Comparison of ENCODE assay signal across 25 cellular contexts in genomic region chr10:54342058-54342457, GRCh38.
DNase-seq lines count a peak whose midpoint lies in the region; ATAC-seq, FAIRE-seq and TF ChIP-seq lines count a peak whose summit lies in the region.
"Had no signal": no experiment of that assay in that cellular context is flagged by ENCODE, and none has a peak within 500 bp of the region (broad histone marks: within the 10 kb centered on the region; RNA-seq: fewer than 3 reads in every experiment).

No MANE protein-coding gene starts in this region.

- H3K36me3 ChIP-seq in K562 (ENCODE audit: control insufficient read depth, insufficient read depth, low read length) (no peaks in the 10 kb centered on the region), mesendoderm (ENCODE audit: control insufficient read depth, insufficient read depth, low read length) (no peaks in the 10 kb centered on the region)
- H3K36me3 ChIP-seq: BE2C, BLaER1 had no signal

- H3K56ac ChIP-seq in mesendoderm (ENCODE audit: low read length): no peak overlapping the region

- H3K9me1 ChIP-seq in K562 (ENCODE audit: control insufficient read depth, insufficient read depth, low read length): no peaks in the 10 kb centered on the region

- H3K27me3 ChIP-seq in K562 (ENCODE audit: control insufficient read depth in 2 of 2, insufficient read depth in 2 of 2, low read length in 2 of 2): no peaks in the 10 kb centered on the region
- no peaks in the 10 kb centered on the region for H3K27me3 ChIP-seq in mesendoderm (ENCODE audit: insufficient read depth, low read length, poor library complexity)
- H3K27me3 ChIP-seq: BE2C, BLaER1 had no signal

- no peak overlapping the region for H4K5ac ChIP-seq in mesendoderm (ENCODE audit: low read length)

- H2AFZ ChIP-seq in K562 (ENCODE audit: low read depth, low read length): no peak overlapping the region

- POLR2A ChIA-PET in A549 (lab: Yijun Ruan, JAX): no interaction called here
- POLR2A ChIA-PET in K562 (lab: Yijun Ruan, JAX): interaction anchor here (0.6 kb wide), 1 partner anchor 643 kb away, joined by 3 read pairs; no protein-coding TSS in a partner anchor

- H2BK15ac ChIP-seq in mesendoderm (replicated peaks; ENCODE audit: low read depth): no peak overlapping the region

- no peak overlapping the region for H3K23ac ChIP-seq in mesendoderm (ENCODE audit: low read length)

- H3K79me1 ChIP-seq in mesendoderm (ENCODE audit: low read length): no peaks in the 10 kb centered on the region

- intact Hi-C loops in K562 (cut with micrococcal nuclease): no loop called here

- 0% methylated on average over 2 of the region's 2 CpGs for WGBS in A549 (ENCODE audit: missing lambda C conversion rate)
- 0% methylated on average over 2 of the region's 2 CpGs for WGBS in K562 (ENCODE audit: insufficient coverage, low coverage, missing lambda C conversion rate)
- WGBS in mesendoderm (ENCODE audit: extremely low coverage, insufficient coverage, low lambda C conversion rate): no CpG with 5 or more reads among the region's 2 CpGs

- H3K79me2 ChIP-seq in K562 (ENCODE audit: control insufficient read depth, insufficient read depth, low read length) (no peaks in the 10 kb centered on the region), mesendoderm (ENCODE audit: control insufficient read depth, insufficient read depth, low read length) (no peaks in the 10 kb centered on the region)

- H3K18ac ChIP-seq in mesendoderm (ENCODE audit: low read length): no peak overlapping the region

- TF ChIP-seq EP300 in A549 (IDR thresholded peaks at IDR 0.05) (no peak), K562 (IDR thresholded peaks at IDR 0.05; ENCODE audit: low read length) (no peak)

- FAIRE-seq in A549 (lab: Jason Lieb, UNC): no peak
- no peak for FAIRE-seq in K562 (lab: Jason Lieb, UNC)
- FAIRE-seq: GM12878, GM12892, GM18507, GM19239 had no signal

- CTCF ChIA-PET in A549 (lab: Yijun Ruan, JAX) (no interaction called here), K562 (lab: Yijun Ruan, JAX; ENCODE audit: low intra/inter-chr PET ratio) (no interaction called here)

- TF ChIP-seq POLR2A in A549 (IDR thresholded peaks at IDR 0.05; ENCODE audit: low read length): no peak
- TF ChIP-seq POLR2A in K562 (conservative IDR thresholded peaks at IDR 0.05): no peak

- no peak for TF ChIP-seq CTCF in A549 (IDR thresholded peaks at IDR 0.05)
- no peak for TF ChIP-seq CTCF in K562 (IDR thresholded peaks at IDR 0.05 in 2 of 3, conservative IDR thresholded peaks at IDR 0.05 in 1 of 3; ENCODE audit: insufficient read depth in 2 of 3, low read depth in 1 of 3, low read length in 3 of 3)

- H3K4me1 ChIP-seq in A549 (no peaks in the 10 kb centered on the region), K562 (replicated peaks in 1 of 2; ENCODE audit: control insufficient read depth in 2 of 2, insufficient read depth in 2 of 2, low read length in 2 of 2) (no peaks in the 10 kb centered on the region), mesendoderm (ENCODE audit: control insufficient read depth, low read depth, low read length) (no peaks in the 10 kb centered on the region)
- H3K4me1 ChIP-seq: BE2C had no signal

- ATAC-seq in A549: no peak
- no peak for ATAC-seq in K562
- ATAC-seq in HG03095 (IDR thresholded peaks at IDR 0.05; ENCODE audit: unreplicated experiment): no peak
- no peak for ATAC-seq in GM18861 (IDR thresholded peaks at IDR 0.05; ENCODE audit: unreplicated experiment)
- ATAC-seq: GM12878 had no signal

- TF ChIP-seq RAD21 in A549 (conservative IDR thresholded peaks at IDR 0.05 in 1 of 2, IDR thresholded peaks at IDR 0.05 in 1 of 2) (no peak), K562 (CRISPR knock-in tag; conservative IDR thresholded peaks at IDR 0.05 in 1 of 2, IDR thresholded peaks at IDR 0.05 in 1 of 2) (no peak)

- H3K4ac ChIP-seq in mesendoderm (ENCODE audit: low read depth, low read length): no peak overlapping the region

- H3K9me3 ChIP-seq in A549 (0 out of 3 replicates have a peak, but pooled peaks cover 6% of the 10 kb centered on the region), K562 (replicated peaks; ENCODE audit: control insufficient read depth, insufficient read depth, low read depth, low read length) (peaks cover 2% of the 10 kb centered on the region; the same call in 1 of the 2 replicates)
- H3K9me3 ChIP-seq: BE2C had no signal

- no peak overlapping the region for H4K8ac ChIP-seq in mesendoderm (ENCODE audit: low read depth, low read length)

- no peak overlapping the region for H2BK5ac ChIP-seq in mesendoderm (ENCODE audit: low read length)

- H3K4me3 ChIP-seq in A549: no peak overlapping the region
- no peak overlapping the region for H3K4me3 ChIP-seq in K562
- no peak overlapping the region for H3K4me3 ChIP-seq in mesendoderm (ENCODE audit: low read length)
- H3K4me3 ChIP-seq: BLaER1, GM12878 had no signal

- no peak overlapping the region for H3K4me2 ChIP-seq in A549
- H3K4me2 ChIP-seq in K562 (ENCODE audit: insufficient read depth, low read length): no peak overlapping the region
- H3K4me2 ChIP-seq in mesendoderm (ENCODE audit: low read length): no peak overlapping the region
- H3K4me2 ChIP-seq: BLaER1 had no signal

- no peak overlapping the region for H2BK120ac ChIP-seq in mesendoderm (ENCODE audit: low read depth, low read length)

- DNase-seq in A549 (ENCODE audit: low read depth in 1 of 2, low spot score in 1 of 2): no peak
- no peak for DNase-seq in K562 (ENCODE audit: extremely low read depth in 1 of 4, low spot score in 3 of 4)
- DNase-seq in mesendoderm: peak; percentile 1
- DNase-seq: ACHN; BE2C; C1 segment of cervical spinal cord; CD4-positive, alpha-beta memory T cell; CD4-positive, CD25-positive, alpha-beta regulatory T cell; CD8-positive, alpha-beta memory T cell; COR-L47; DMS 273 treated with DMSO at 0.1 percent for 48 hours; DMS153; DMS53; DMS79; DND-41; EL; GDM1 had no signal

- H4K20me1 ChIP-seq in K562 (replicated peaks; ENCODE audit: control insufficient read depth, insufficient read depth, low read length): no peaks in the 10 kb centered on the region
- H4K20me1 ChIP-seq: BLaER1 had no signal

- H2AK5ac ChIP-seq in mesendoderm (ENCODE audit: low read length): no peak overlapping the region

- in situ Hi-C loops in K562 (cut with MboI): no loop called here

- BruUV-seq in K562 (replicated peaks; lab: Mats Ljungman, UMichigan): no TSS peak

- H3K9ac ChIP-seq in K562 (ENCODE audit: insufficient read depth in 1 of 2, low read depth in 2 of 2, low read length in 2 of 2) (no peak overlapping the region), mesendoderm (ENCODE audit: low read length) (no peak overlapping the region)
- H3K9ac ChIP-seq: BLaER1 had no signal

- H3K27ac ChIP-seq in A549 (no peak overlapping the region), K562 (ENCODE audit: extremely low read depth, low read depth, low read length) (no peak overlapping the region), mesendoderm (ENCODE audit: low read depth, low read length) (no peak overlapping the region)
- H3K27ac ChIP-seq: 22Rv1, BLaER1 had no signal

TF ChIP-seq in A549, 52 proteins besides CTCF, POLR2A, EP300 and RAD21:
- TF ChIP-seq ZFP36 (IDR thresholded peaks at IDR 0.05; ENCODE audit: borderline replicate concordance, partially characterized antibody): peak; percentile 49
- TF ChIP-seq HEYL (CRISPR knock-in tag; IDR thresholded peaks at IDR 0.05): no peak
TF ChIP-seq in A549: peak in this region for 1.

TF ChIP-seq in K562, 482 proteins besides CTCF, POLR2A, EP300 and RAD21:
- TF ChIP-seq ZFP36 (IDR thresholded peaks at IDR 0.05; ENCODE audit: low read depth, low read length, partially characterized antibody): peak; percentile 31
- no peak for TF ChIP-seq ZNF354B (CRISPR knock-in tag; IDR thresholded peaks at IDR 0.05)

Comparison
In these comparisons a context has a peak if more than half of its experiments do, and no peak if none do; other contexts are left out.
1. Of the 35 proteins assayed by ChIP-seq in both K562 and A549: peak only in K562: none; only in A549: none; in both: ZFP36; in neither: 34.